Comparison of ENCODE assay signal across 18 cellular contexts in genomic region chr12:78698747-78699146, GRCh38.
DNase-seq lines count a peak whose midpoint lies in the region; FAIRE-seq and TF ChIP-seq lines count a peak whose summit lies in the region.
"Had no signal": no experiment of that assay in that cellular context is flagged by ENCODE, and none has a peak within 500 bp of the region (broad histone marks: within the 10 kb centered on the region; RNA-seq: fewer than 3 reads in every experiment).

No MANE protein-coding gene starts in this region.

- peaks cover 24% of the 10 kb centered on the region for H3K4me1 ChIP-seq in keratinocyte (ENCODE audit: control insufficient read depth, extremely low read depth, insufficient read depth, low read length)
- H3K4me1 ChIP-seq: uterus had no signal

- no peak for TF ChIP-seq CTCF in astrocyte of the spinal cord (IDR thresholded peaks at IDR 0.05; ENCODE audit: low read depth, low read length)
- TF ChIP-seq CTCF in keratinocyte (optimal IDR thresholded peaks at IDR 0.05 in 1 of 3, IDR thresholded peaks at IDR 0.05 in 1 of 3, conservative IDR thresholded peaks at IDR 0.05 in 1 of 3; ENCODE audit: extremely low read depth in 1 of 3, insufficient read depth in 2 of 3, low read length in 3 of 3): no peak

- H3K9me1 ChIP-seq in keratinocyte (ENCODE audit: control insufficient read depth, extremely low read depth, insufficient read depth, low read length): no peaks in the 10 kb centered on the region

- in situ Hi-C loops in astrocyte of the spinal cord (cut with HindIII; ENCODE audit: low sequenced_read_pairs): no loop called here

- no peaks in the 10 kb centered on the region for H3K36me3 ChIP-seq in keratinocyte (ENCODE audit: control insufficient read depth in 2 of 2, extremely low read depth in 1 of 2, insufficient read depth in 2 of 2, low read length in 2 of 2)
- H3K36me3 ChIP-seq: uterus had no signal

- H3K4me3 ChIP-seq in astrocyte of the spinal cord (ENCODE audit: low read depth, low read length): no peak overlapping the region
- no peak overlapping the region for H3K4me3 ChIP-seq in keratinocyte (ENCODE audit: control insufficient read depth in 2 of 3, extremely low read depth in 1 of 3, insufficient read depth in 2 of 3, low read depth in 1 of 3, low read length in 3 of 3)
- H3K4me3 ChIP-seq: skin epidermis, uterus had no signal

- H3K79me2 ChIP-seq in keratinocyte (ENCODE audit: control insufficient read depth, insufficient read depth, low read length): no peaks in the 10 kb centered on the region

- no peak overlapping the region for H3K9ac ChIP-seq in keratinocyte (ENCODE audit: control insufficient read depth, extremely low read depth, insufficient read depth, low read length)

- H3K27ac ChIP-seq in keratinocyte (ENCODE audit: control insufficient read depth, insufficient read depth, low read length): no peak overlapping the region
- H3K27ac ChIP-seq: skin epidermis, uterus had no signal

- H3K27me3 ChIP-seq in keratinocyte (ENCODE audit: control insufficient read depth, extremely low read depth, insufficient read depth, low read length): no peaks in the 10 kb centered on the region
- H3K27me3 ChIP-seq: uterus had no signal

- dilution Hi-C loops in keratinocyte (cut with MboI; ENCODE audit: extremely low pct_ligation_motif_present, low sequenced_read_pairs): no loop called here

- H3K4me2 ChIP-seq in keratinocyte (ENCODE audit: control insufficient read depth, extremely low read depth, insufficient read depth, low read depth, low read length): peak overlapping the region; percentile 19

- FAIRE-seq in keratinocyte (lab: Jason Lieb, UNC) (no peak), GM19239 (lab: Jason Lieb, UNC) (no peak)

- no peak overlapping the region for H2AFZ ChIP-seq in keratinocyte (ENCODE audit: control insufficient read depth, low read length)

- DNase-seq in DMS53 treated with DMSO at 0.1 percent for 48 hours (lab: John Stamatoyannopoulos, UW; ENCODE audit: unreplicated experiment) (peak; percentile 53), LHCN-M2 (ENCODE audit: low read depth) (peak; percentile 40), astrocyte of the spinal cord (ENCODE audit: low read depth, low spot score) (peak; percentile 36), keratinocyte (ENCODE audit: low read depth, low spot score) (no peak), GM19239 (ENCODE audit: insufficient read length, low spot score) (no peak), hypothalamus (lab: John Stamatoyannopoulos, UW) (no peak), hippocampal formation (lab: John Stamatoyannopoulos, UW) (no peak), NCI-H2029 treated with DMSO at 0.1 percent for 48 hours (lab: John Stamatoyannopoulos, UW) (no peak)
- DNase-seq: activated CD4-positive, alpha-beta T cell treated with anti-CD3 and anti-CD28 coated beads, Interleukin-2, amount 50 U/mL, for 1 hour; activated naive CD4-positive, alpha-beta T cell; anterior cingulate cortex; cortex of kidney; immature natural killer cell; naive thymus-derived CD4-positive, alpha-beta T cell; NCI-H1417 treated with DMSO at 0.1 percent for 48 hours; stimulated activated CD4-positive, alpha-beta T cell treated with anti-CD3 and anti-CD28 coated beads, Interleukin-4, amount 100 ng/mL, for 24 hours; uterus had no signal

- no peaks in the 10 kb centered on the region for H4K20me1 ChIP-seq in keratinocyte (ENCODE audit: control insufficient read depth, extremely low read depth, insufficient read depth, low read length)

- no peaks in the 10 kb centered on the region for H3K9me3 ChIP-seq in keratinocyte (ENCODE audit: control insufficient read depth, low read depth, low read length)
- H3K9me3 ChIP-seq: uterus had no signal

Comparison
In these comparisons a context has a peak if more than half of its experiments do, and no peak if none do; other contexts are left out.
1. DNase-seq: peak in DMS53 treated with DMSO at 0.1 percent for 48 hours (single experiment), LHCN-M2 (single experiment) and astrocyte of the spinal cord (single experiment); none in keratinocyte (single experiment), GM19239 (single experiment), hypothalamus (0 of 51), hippocampal formation (0 of 2) and NCI-H2029 treated with DMSO at 0.1 percent for 48 hours (single experiment).